In the genomic region with DNA sequence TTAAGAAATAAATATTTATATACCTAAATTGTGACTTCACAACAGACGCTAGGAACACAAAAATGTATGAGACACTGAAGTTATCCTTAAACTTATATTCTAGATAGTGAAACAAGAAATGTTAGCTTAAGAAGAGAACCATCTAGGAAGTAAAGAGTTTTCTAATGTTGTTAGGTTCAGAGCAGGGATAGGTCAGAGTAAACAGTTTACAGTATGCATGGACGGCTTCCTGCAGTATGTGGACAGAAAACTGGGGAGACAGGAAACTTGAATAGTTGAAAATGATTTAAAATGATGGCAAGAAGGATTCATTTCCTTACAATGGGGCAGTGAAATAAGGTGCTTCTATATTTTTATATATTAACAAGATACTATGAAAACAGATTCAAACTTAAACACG, we compare ENCODE assay signal across 2 cellular contexts.
TF ChIP-seq lines count a peak whose summit lies in the region.

No MANE protein-coding gene starts in this region.

TF ChIP-seq in GM23338, 12 proteins besides CTCF, POLR2A, EP300 and RAD21 (continued from another document and continues in another):
- TF ChIP-seq REST (IDR thresholded peaks at IDR 0.05; ENCODE audit: unreplicated experiment) (no peak), EZH2 (IDR thresholded peaks at IDR 0.05; ENCODE audit: low read depth, unreplicated experiment) (no peak), CREB1 (CRISPR knock-in tag; IDR thresholded peaks at IDR 0.05; ENCODE audit: low read depth) (no peak), ZNF331 (CRISPR knock-in tag; IDR thresholded peaks at IDR 0.05; ENCODE audit: low read depth) (no peak), ZNF114 (CRISPR knock-in tag; IDR thresholded peaks at IDR 0.05) (no peak), JUNB (IDR thresholded peaks at IDR 0.05; ENCODE audit: unreplicated experiment) (no peak), STAT1 (IDR thresholded peaks at IDR 0.05; ENCODE audit: unreplicated experiment) (no peak), NANOG (IDR thresholded peaks at IDR 0.05; ENCODE audit: borderline replicate concordance) (no peak), POLR2AphosphoS5 (IDR thresholded peaks at IDR 0.05; ENCODE audit: low read depth) (no peak)
- TF ChIP-seq, protein P1, sequence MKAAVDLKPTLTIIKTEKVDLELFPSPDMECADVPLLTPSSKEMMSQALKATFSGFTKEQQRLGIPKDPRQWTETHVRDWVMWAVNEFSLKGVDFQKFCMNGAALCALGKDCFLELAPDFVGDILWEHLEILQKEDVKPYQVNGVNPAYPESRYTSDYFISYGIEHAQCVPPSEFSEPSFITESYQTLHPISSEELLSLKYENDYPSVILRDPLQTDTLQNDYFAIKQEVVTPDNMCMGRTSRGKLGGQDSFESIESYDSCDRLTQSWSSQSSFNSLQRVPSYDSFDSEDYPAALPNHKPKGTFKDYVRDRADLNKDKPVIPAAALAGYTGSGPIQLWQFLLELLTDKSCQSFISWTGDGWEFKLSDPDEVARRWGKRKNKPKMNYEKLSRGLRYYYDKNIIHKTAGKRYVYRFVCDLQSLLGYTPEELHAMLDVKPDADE (IDR thresholded peaks at IDR 0.05), result no peak

TF ChIP-seq in K562, 482 proteins besides CTCF, POLR2A, EP300 and RAD21 (continued from another document):
- TF ChIP-seq ZNF318 (IDR thresholded peaks at IDR 0.05; ENCODE audit: borderline replicate concordance in 1 of 2, low read depth in 1 of 2) (no peak), FOXK2 (conservative IDR thresholded peaks at IDR 0.05 in 1 of 2, IDR thresholded peaks at IDR 0.05 in 1 of 2; ENCODE audit: low read depth in 2 of 2) (no peak), ZBTB7A (IDR thresholded peaks at IDR 0.05; ENCODE audit: borderline replicate concordance, control insufficient read depth, low read depth, low read length) (no peak), ZFP36 (IDR thresholded peaks at IDR 0.05; ENCODE audit: low read depth, low read length, partially characterized antibody) (no peak), SMARCC2 (IDR thresholded peaks at IDR 0.05; ENCODE audit: low read depth) (no peak), ZBTB11 (CRISPR knock-in tag; IDR thresholded peaks at IDR 0.05) (no peak), FOXP1 (CRISPR knock-in tag; IDR thresholded peaks at IDR 0.05) (no peak), MTA1 (IDR thresholded peaks at IDR 0.05; ENCODE audit: borderline replicate concordance) (no peak), ZNF518B (CRISPR knock-in tag; IDR thresholded peaks at IDR 0.05) (no peak), ZNF184 (CRISPR knock-in tag; IDR thresholded peaks at IDR 0.05) (no peak), GTF2E2 (tag; IDR thresholded peaks at IDR 0.05) (no peak), PHF21A (IDR thresholded peaks at IDR 0.05; ENCODE audit: borderline replicate concordance, low read depth) (no peak), RBM34 (IDR thresholded peaks at IDR 0.05; ENCODE audit: borderline replicate concordance, insufficient read depth, low read length) (no peak)
- TF ChIP-seq, protein P2, sequence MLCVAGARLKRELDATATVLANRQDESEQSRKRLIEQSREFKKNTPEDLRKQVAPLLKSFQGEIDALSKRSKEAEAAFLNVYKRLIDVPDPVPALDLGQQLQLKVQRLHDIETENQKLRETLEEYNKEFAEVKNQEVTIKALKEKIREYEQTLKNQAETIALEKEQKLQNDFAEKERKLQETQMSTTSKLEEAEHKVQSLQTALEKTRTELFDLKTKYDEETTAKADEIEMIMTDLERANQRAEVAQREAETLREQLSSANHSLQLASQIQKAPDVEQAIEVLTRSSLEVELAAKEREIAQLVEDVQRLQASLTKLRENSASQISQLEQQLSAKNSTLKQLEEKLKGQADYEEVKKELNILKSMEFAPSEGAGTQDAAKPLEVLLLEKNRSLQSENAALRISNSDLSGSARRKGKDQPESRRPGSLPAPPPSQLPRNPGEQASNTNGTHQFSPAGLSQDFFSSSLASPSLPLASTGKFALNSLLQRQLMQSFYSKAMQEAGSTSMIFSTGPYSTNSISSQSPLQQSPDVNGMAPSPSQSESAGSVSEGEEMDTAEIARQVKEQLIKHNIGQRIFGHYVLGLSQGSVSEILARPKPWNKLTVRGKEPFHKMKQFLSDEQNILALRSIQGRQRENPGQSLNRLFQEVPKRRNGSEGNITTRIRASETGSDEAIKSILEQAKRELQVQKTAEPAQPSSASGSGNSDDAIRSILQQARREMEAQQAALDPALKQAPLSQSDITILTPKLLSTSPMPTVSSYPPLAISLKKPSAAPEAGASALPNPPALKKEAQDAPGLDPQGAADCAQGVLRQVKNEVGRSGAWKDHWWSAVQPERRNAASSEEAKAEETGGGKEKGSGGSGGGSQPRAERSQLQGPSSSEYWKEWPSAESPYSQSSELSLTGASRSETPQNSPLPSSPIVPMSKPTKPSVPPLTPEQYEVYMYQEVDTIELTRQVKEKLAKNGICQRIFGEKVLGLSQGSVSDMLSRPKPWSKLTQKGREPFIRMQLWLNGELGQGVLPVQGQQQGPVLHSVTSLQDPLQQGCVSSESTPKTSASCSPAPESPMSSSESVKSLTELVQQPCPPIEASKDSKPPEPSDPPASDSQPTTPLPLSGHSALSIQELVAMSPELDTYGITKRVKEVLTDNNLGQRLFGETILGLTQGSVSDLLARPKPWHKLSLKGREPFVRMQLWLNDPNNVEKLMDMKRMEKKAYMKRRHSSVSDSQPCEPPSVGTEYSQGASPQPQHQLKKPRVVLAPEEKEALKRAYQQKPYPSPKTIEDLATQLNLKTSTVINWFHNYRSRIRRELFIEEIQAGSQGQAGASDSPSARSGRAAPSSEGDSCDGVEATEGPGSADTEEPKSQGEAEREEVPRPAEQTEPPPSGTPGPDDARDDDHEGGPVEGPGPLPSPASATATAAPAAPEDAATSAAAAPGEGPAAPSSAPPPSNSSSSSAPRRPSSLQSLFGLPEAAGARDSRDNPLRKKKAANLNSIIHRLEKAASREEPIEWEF (CRISPR knock-in tag; IDR thresholded peaks at IDR 0.05), result no peak
